Comparison of ENCODE assay signal across 1 cellular context in the genomic region with DNA sequence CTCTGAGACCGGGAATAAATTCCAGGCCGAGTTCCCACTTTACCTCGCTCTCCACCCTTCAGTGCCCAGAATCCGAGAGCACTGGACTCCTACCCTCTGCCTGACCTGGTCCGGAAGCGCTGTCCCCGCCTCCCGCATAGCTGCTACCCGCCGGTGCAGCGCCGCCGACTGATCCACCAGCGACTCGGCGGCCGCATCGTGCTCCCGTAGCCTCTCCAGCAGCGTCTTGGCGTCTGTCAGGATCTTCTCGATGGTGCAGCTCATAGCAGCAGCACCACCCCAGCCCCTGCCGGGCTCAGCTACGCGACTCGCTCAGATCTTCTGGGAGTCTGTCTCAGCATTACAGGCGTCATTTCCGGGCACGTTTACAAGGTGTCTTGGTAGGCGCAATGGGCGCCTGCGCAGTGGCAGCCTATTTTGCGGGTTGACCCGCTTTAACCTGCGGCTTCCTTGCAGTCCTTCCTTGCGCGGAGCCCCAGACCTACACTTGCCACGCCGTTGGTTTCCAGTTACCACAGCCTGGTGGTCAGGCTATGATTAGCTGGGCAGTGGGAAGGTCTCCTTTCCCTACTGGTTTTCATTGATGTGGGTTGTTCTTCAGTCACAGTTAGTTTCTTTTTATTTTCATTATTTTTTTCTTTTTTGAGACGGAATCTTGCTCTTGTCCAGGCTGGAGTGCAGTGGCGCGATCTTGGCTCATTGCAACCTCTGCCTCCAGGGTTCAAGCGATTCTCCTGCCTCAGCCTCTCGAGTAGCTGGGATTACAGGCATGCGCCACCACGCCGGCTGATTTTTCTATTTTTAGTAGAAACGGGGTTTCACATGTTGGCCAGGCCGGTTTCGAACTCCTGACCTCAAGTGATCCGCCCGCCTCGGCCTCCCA.
TF ChIP-seq lines count a peak whose summit lies in the region.

TSS of gene SIKE1 (minus strand) at position 342 of the 883 bp plus-strand sequence. CDS start at position 264, 78 bp downstream.

TF ChIP-seq in GM12878, 131 proteins besides CTCF, POLR2A, EP300 and RAD21 (continued from another document):
- no peak for TF ChIP-seq EED (IDR thresholded peaks at IDR 0.05; ENCODE audit: low read depth)
- TF ChIP-seq GABPA (IDR thresholded peaks at IDR 0.05; ENCODE audit: low read depth), result peak; percentile 87
- TF ChIP-seq, protein P1, sequence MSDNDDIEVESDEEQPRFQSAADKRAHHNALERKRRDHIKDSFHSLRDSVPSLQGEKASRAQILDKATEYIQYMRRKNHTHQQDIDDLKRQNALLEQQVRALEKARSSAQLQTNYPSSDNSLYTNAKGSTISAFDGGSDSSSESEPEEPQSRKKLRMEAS (IDR thresholded peaks at IDR 0.05; ENCODE audit: low read depth, low read length), result peak; percentile 76
- TF ChIP-seq KLF5 (IDR thresholded peaks at IDR 0.05; ENCODE audit: partially characterized antibody), result peak; percentile 39
- TF ChIP-seq NFXL1 (IDR thresholded peaks at IDR 0.05; ENCODE audit: borderline replicate concordance), result no peak
- no peak for TF ChIP-seq STAT1 (conservative IDR thresholded peaks at IDR 0.05)
- TF ChIP-seq ETV6 (conservative IDR thresholded peaks at IDR 0.05 in 1 of 2, IDR thresholded peaks at IDR 0.05 in 1 of 2; ENCODE audit: borderline replicate concordance in 1 of 2, low read depth in 1 of 2), result no peak; a peak in 1 of 4 replicates
- TF ChIP-seq, protein P2, sequence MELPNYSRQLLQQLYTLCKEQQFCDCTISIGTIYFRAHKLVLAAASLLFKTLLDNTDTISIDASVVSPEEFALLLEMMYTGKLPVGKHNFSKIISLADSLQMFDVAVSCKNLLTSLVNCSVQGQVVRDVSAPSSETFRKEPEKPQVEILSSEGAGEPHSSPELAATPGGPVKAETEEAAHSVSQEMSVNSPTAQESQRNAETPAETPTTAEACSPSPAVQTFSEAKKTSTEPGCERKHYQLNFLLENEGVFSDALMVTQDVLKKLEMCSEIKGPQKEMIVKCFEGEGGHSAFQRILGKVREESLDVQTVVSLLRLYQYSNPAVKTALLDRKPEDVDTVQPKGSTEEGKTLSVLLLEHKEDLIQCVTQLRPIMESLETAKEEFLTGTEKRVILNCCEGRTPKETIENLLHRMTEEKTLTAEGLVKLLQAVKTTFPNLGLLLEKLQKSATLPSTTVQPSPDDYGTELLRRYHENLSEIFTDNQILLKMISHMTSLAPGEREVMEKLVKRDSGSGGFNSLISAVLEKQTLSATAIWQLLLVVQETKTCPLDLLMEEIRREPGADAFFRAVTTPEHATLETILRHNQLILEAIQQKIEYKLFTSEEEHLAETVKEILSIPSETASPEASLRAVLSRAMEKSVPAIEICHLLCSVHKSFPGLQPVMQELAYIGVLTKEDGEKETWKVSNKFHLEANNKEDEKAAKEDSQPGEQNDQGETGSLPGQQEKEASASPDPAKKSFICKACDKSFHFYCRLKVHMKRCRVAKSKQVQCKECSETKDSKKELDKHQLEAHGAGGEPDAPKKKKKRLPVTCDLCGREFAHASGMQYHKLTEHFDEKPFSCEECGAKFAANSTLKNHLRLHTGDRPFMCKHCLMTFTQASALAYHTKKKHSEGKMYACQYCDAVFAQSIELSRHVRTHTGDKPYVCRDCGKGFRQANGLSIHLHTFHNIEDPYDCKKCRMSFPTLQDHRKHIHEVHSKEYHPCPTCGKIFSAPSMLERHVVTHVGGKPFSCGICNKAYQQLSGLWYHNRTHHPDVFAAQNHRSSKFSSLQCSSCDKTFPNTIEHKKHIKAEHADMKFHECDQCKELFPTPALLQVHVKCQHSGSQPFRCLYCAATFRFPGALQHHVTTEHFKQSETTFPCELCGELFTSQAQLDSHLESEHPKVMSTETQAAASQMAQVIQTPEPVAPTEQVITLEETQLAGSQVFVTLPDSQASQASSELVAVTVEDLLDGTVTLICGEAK (IDR thresholded peaks at IDR 0.05; ENCODE audit: borderline replicate concordance), result peak; percentile 86; the same call in 1 of the 2 replicates
- TF ChIP-seq, protein P3, sequence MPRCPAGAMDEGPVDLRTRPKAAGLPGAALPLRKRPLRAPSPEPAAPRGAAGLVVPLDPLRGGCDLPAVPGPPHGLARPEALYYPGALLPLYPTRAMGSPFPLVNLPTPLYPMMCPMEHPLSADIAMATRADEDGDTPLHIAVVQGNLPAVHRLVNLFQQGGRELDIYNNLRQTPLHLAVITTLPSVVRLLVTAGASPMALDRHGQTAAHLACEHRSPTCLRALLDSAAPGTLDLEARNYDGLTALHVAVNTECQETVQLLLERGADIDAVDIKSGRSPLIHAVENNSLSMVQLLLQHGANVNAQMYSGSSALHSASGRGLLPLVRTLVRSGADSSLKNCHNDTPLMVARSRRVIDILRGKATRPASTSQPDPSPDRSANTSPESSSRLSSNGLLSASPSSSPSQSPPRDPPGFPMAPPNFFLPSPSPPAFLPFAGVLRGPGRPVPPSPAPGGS (IDR thresholded peaks at IDR 0.05; ENCODE audit: borderline replicate concordance, insufficient read depth, low read depth, low read length, poor library complexity, severe bottlenecking), result no peak
- TF ChIP-seq CEBPB (IDR thresholded peaks at IDR 0.05; ENCODE audit: borderline replicate concordance in 1 of 2, low read depth in 2 of 2, low read length in 2 of 2), result no peak
- TF ChIP-seq JUND (IDR thresholded peaks at IDR 0.05; ENCODE audit: low read depth, low read length), result peak; percentile 14; the same call in 1 of the 2 replicates
- TF ChIP-seq EGR1 (IDR thresholded peaks at IDR 0.05; ENCODE audit: borderline replicate concordance in 1 of 2, low read depth in 2 of 2, low read length in 2 of 2), result no peak
- TF ChIP-seq ASH2L (IDR thresholded peaks at IDR 0.05; ENCODE audit: borderline replicate concordance, low read depth), result no peak
- TF ChIP-seq, protein P4, sequence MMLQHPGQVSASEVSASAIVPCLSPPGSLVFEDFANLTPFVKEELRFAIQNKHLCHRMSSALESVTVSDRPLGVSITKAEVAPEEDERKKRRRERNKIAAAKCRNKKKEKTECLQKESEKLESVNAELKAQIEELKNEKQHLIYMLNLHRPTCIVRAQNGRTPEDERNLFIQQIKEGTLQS (IDR thresholded peaks at IDR 0.05; ENCODE audit: borderline replicate concordance, extremely low read depth, low read depth, low read length), result peak; percentile 58; the same call in 1 of the 2 replicates
- TF ChIP-seq ZNF207 (IDR thresholded peaks at IDR 0.05; ENCODE audit: borderline replicate concordance), result peak; percentile 73; the same call in 1 of the 2 replicates
- TF ChIP-seq ZBTB4 (CRISPR knock-in tag; IDR thresholded peaks at IDR 0.05), result 0 out of 2 replicates have a peak, but pooled peaks have one; percentile 18
- peak; percentile 50; the same call in 1 of the 2 replicates for TF ChIP-seq GATAD2B (conservative IDR thresholded peaks at IDR 0.05; ENCODE audit: low read depth)
- TF ChIP-seq LARP7 (IDR thresholded peaks at IDR 0.05), result peak; percentile 61
- TF ChIP-seq SMAD5 (IDR thresholded peaks at IDR 0.05; ENCODE audit: low read depth), result peak; percentile 93
- TF ChIP-seq, protein P5, sequence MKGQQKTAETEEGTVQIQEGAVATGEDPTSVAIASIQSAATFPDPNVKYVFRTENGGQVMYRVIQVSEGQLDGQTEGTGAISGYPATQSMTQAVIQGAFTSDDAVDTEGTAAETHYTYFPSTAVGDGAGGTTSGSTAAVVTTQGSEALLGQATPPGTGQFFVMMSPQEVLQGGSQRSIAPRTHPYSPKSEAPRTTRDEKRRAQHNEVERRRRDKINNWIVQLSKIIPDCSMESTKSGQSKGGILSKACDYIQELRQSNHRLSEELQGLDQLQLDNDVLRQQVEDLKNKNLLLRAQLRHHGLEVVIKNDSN (IDR thresholded peaks at IDR 0.05; ENCODE audit: borderline replicate concordance, extremely low read length, insufficient read depth, low read depth, low read length), result no peak
- peak; percentile 11 for TF ChIP-seq SP1 (IDR thresholded peaks at IDR 0.05; ENCODE audit: low read depth, low read length)
TF ChIP-seq in GM12878: peak in this region for 53.
